Comparison of ENCODE assay signal across 16 cellular contexts in the genomic region with DNA sequence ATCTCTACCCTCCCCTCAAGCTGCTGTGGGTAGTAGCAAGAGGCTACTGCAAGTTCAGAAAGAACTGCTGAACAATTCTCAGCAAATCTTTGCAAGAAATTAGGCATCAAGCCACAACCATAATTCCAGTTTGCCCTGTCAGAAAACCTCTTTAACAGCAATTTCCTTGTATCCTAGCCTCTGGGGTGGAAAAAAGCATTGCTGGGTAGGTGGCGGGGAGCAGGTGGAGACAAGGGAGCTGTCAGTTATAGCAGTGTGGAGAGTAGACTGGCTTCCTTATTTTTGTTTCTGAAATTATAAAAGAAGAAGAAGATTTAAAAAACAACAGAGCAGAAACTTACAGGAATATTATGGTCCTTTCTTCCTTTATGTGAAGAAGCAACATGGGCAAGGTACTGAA. TPM values are rescaled to one million over a fixed set of nuclear protein-coding genes. Genes with fewer than 3 reads are reported as not detected.
DNase-seq lines count a peak whose midpoint lies in the region; ATAC-seq and TF ChIP-seq lines count a peak whose summit lies in the region.
"Had no signal": no experiment of that assay in that cellular context is flagged by ENCODE, and none has a peak within 500 bp of the region (broad histone marks: within the 10 kb centered on the region; RNA-seq: fewer than 3 reads in every experiment).

No MANE protein-coding gene starts in this region.

- H3K4me1 Mint-ChIP-seq in T-helper 17 cell = no peaks in the 10 kb centered on the region
- H3K4me1 Mint-ChIP-seq in brain = peaks cover 15% of the 10 kb centered on the region
- peaks cover 5% of the 10 kb centered on the region for H3K4me1 Mint-ChIP-seq in nephron progenitor cell
- peaks cover 6% of the 10 kb centered on the region for H3K4me1 Mint-ChIP-seq in stimulated activated memory B cell treated with anti-CD40 and anti-IgM and Interleukin-4, amounts not matched to agents 10 μg/mL and 1 μg/mL and 100 μg/mL, for 72 hours

- TF ChIP-seq EP300 in SK-N-SH (IDR thresholded peaks at IDR 0.05; ENCODE audit: borderline replicate concordance in 1 of 2, low read depth in 1 of 2, low read length in 1 of 2) = no peak

- H3K9ac ChIP-seq in SK-N-SH = no peak overlapping the region

- H3K4me3 Mint-ChIP-seq in T-helper 17 cell = no peak overlapping the region
- no peak overlapping the region for H3K4me3 Mint-ChIP-seq in brain
- no peak overlapping the region for H3K4me3 Mint-ChIP-seq in nephron progenitor cell
- H3K4me3 Mint-ChIP-seq in stimulated activated memory B cell treated with anti-CD40 and anti-IgM and Interleukin-4, amounts not matched to agents 10 μg/mL and 1 μg/mL and 100 μg/mL, for 72 hours = no peak overlapping the region
- H3K4me3 Mint-ChIP-seq: CD4-positive, alpha-beta T cell; H9 had no signal

- H3K36me3 ChIP-seq in tibial artery = no peaks in the 10 kb centered on the region
- H3K36me3 ChIP-seq in SK-N-SH (replicated peaks in 1 of 2; ENCODE audit: control insufficient read depth in 1 of 2, insufficient read depth in 2 of 2, low read length in 1 of 2) = peaks cover 26 to 40% of the 10 kb centered on the region in 2 experiments

- 100% methylated on average over 1 of the region's 1 CpG for WGBS in SK-N-SH (ENCODE audit: low lambda C conversion rate)

- no peaks in the 10 kb centered on the region for H3K9me3 ChIP-seq in T-helper 17 cell (ENCODE audit: control insufficient read depth, low read length, poor library complexity, severe bottlenecking)
- no peaks in the 10 kb centered on the region for H3K9me3 ChIP-seq in tibial artery
- H3K9me3 ChIP-seq in SK-N-SH = no peaks in the 10 kb centered on the region
- H3K9me3 ChIP-seq: Caco-2 had no signal

- H3K27ac ChIP-seq in tibial artery (peak overlapping the region; percentile 65 to 71), SK-N-SH (ENCODE audit: low read depth in 2 of 2, low read length in 1 of 2) (no peak overlapping the region)
- H3K27ac ChIP-seq: C4-2B, HL-60 had no signal

- intact Hi-C loops in tibial artery (cut with DNase I; ENCODE audit: low total_unique reads) = loop anchor here (10.0 kb wide), 1 partner anchor 48 kb away; no protein-coding TSS in a partner anchor

- H3K4me3 ChIP-seq in tibial artery = no peak overlapping the region
- no peak overlapping the region for H3K4me3 ChIP-seq in SK-N-SH (ENCODE audit: low read depth in 2 of 2, low read length in 1 of 2)

- H3K36me3 Mint-ChIP-seq in T-helper 17 cell (ENCODE audit: low read depth) (no peaks in the 10 kb centered on the region), brain (peaks cover 52% of the 10 kb centered on the region), nephron progenitor cell (ENCODE audit: low read depth) (peaks cover 42% of the 10 kb centered on the region)
- H3K36me3 Mint-ChIP-seq in stimulated activated memory B cell treated with anti-CD40 and anti-IgM and Interleukin-4, amounts not matched to agents 10 μg/mL and 1 μg/mL and 100 μg/mL, for 72 hours = no peaks in the 10 kb centered on the region

- H3K4me2 ChIP-seq in SK-N-SH = no peak overlapping the region

- no peaks in the 10 kb centered on the region for H3K27me3 Mint-ChIP-seq in T-helper 17 cell
- no peaks in the 10 kb centered on the region for H3K27me3 Mint-ChIP-seq in brain
- no peaks in the 10 kb centered on the region for H3K27me3 Mint-ChIP-seq in nephron progenitor cell (ENCODE audit: low read depth, poor library complexity)
- peaks cover 6% of the 10 kb centered on the region for H3K27me3 Mint-ChIP-seq in stimulated activated memory B cell treated with anti-CD40 and anti-IgM and Interleukin-4, amounts not matched to agents 10 μg/mL and 1 μg/mL and 100 μg/mL, for 72 hours
- H3K27me3 Mint-ChIP-seq: CD4-positive, alpha-beta T cell had no signal

- H3F3A ChIP-seq in SK-N-SH (replicated peaks; ENCODE audit: insufficient read depth) = peaks cover 9% of the 10 kb centered on the region

- DNase-seq in T-helper 17 cell (no peak), nephron progenitor cell (no peak), tibial artery (no peak), DMS53 treated with DMSO at 0.1 percent for 48 hours (lab: John Stamatoyannopoulos, UW; ENCODE audit: unreplicated experiment) (no peak), SK-N-SH (no peak)
- no peak for DNase-seq in stimulated activated naive CD4-positive, alpha-beta T cell treated with Interleukin-2 at 50 U/mL for 16 hours (lab: John Stamatoyannopoulos, UW)
- DNase-seq: AML-193; Caco-2; CD4-positive, alpha-beta T cell; DMS79; GDM1; H9 had no signal

- no peaks in the 10 kb centered on the region for H3K9me2 ChIP-seq in SK-N-SH

- peaks cover 0 to 72% (median 29%) of the 10 kb centered on the region in 4 donors for H3K4me1 ChIP-seq in tibial artery
- peaks cover 5 to 12% of the 10 kb centered on the region in 2 experiments; a peak in 3 of 4 replicates for H3K4me1 ChIP-seq in SK-N-SH (ENCODE audit: control insufficient read depth in 1 of 2, insufficient read depth in 2 of 2, low read depth in 1 of 2, low read length in 1 of 2)
- H3K4me1 ChIP-seq: Caco-2 had no signal

- peaks cover 11% of the 10 kb centered on the region; the same call in 1 of the 2 replicates for H3K79me2 ChIP-seq in SK-N-SH (ENCODE audit: insufficient read depth)

- no peak for TF ChIP-seq CTCF in brain (conservative IDR thresholded peaks at IDR 0.05)
- TF ChIP-seq CTCF in nephron progenitor cell (IDR thresholded peaks at IDR 0.05) = no peak
- no peak for TF ChIP-seq CTCF in tibial artery (IDR thresholded peaks at IDR 0.05)
- no peak for TF ChIP-seq CTCF in SK-N-SH (IDR thresholded peaks at IDR 0.05)

- H2AFZ ChIP-seq in SK-N-SH (ENCODE audit: low read depth) = no peak overlapping the region

- no peaks in the 10 kb centered on the region for H4K20me1 ChIP-seq in SK-N-SH (ENCODE audit: insufficient read depth)

- no peak for ATAC-seq in T-helper 17 cell
- no peak for ATAC-seq in stimulated activated memory B cell treated with anti-CD40 and anti-IgM and Interleukin-4, amounts not matched to agents 10 μg/mL and 1 μg/mL and 100 μg/mL, for 72 hours

- peak overlapping the region; percentile 56 for H3K27ac Mint-ChIP-seq in T-helper 17 cell
- H3K27ac Mint-ChIP-seq in brain = peak overlapping the region; percentile 14 to 70 (median 21)
- peak overlapping the region; percentile 29 for H3K27ac Mint-ChIP-seq in nephron progenitor cell
- no peak overlapping the region for H3K27ac Mint-ChIP-seq in stimulated activated memory B cell treated with anti-CD40 and anti-IgM and Interleukin-4, amounts not matched to agents 10 μg/mL and 1 μg/mL and 100 μg/mL, for 72 hours
- H3K27ac Mint-ChIP-seq: CD4-positive, alpha-beta T cell had no signal

- POLR2A ChIA-PET in SK-N-SH (lab: Yijun Ruan, JAX) = no interaction called here

- TF ChIP-seq RAD21 in SK-N-SH (IDR thresholded peaks at IDR 0.05; ENCODE audit: low read length) = no peak

- no peaks in the 10 kb centered on the region for H3K27me3 ChIP-seq in tibial artery
- no peaks in the 10 kb centered on the region for H3K27me3 ChIP-seq in SK-N-SH (ENCODE audit: insufficient read depth)

- H3K9me3 Mint-ChIP-seq in brain = no peaks in the 10 kb centered on the region
- H3K9me3 Mint-ChIP-seq in nephron progenitor cell = no peaks in the 10 kb centered on the region
- no peaks in the 10 kb centered on the region for H3K9me3 Mint-ChIP-seq in stimulated activated memory B cell treated with anti-CD40 and anti-IgM and Interleukin-4, amounts not matched to agents 10 μg/mL and 1 μg/mL and 100 μg/mL, for 72 hours
- H3K9me3 Mint-ChIP-seq: CD4-positive, alpha-beta T cell; H9 had no signal

- CTCF ChIA-PET in SK-N-SH (lab: Yijun Ruan, JAX) = interaction anchor here (1.7 kb wide), 1 partner anchor 54 kb away, joined by 5 read pairs; a partner anchor contains a TSS

TF ChIP-seq in SK-N-SH, 30 proteins besides CTCF, POLR2A, EP300 and RAD21:
- TF ChIP-seq NFIC (IDR thresholded peaks at IDR 0.05; ENCODE audit: borderline replicate concordance) (no peak), FOXJ3 (CRISPR knock-in tag; IDR thresholded peaks at IDR 0.05) (no peak), EZH2phosphoT487 (IDR thresholded peaks at IDR 0.05; ENCODE audit: borderline replicate concordance, low read depth) (no peak), SIN3A (IDR thresholded peaks at IDR 0.05; ENCODE audit: borderline replicate concordance, low read depth, low read length) (no peak), MXI1 (IDR thresholded peaks at IDR 0.05; ENCODE audit: low read depth, low read length) (no peak), TAF1 (IDR thresholded peaks at IDR 0.05; ENCODE audit: borderline replicate concordance, low read depth, low read length) (no peak)

RNA-seq across cellular contexts. Expression of a gene that starts 53.6 kb away (rescaled TPM):
- under 1 TPM; 0.42 to 0.99 TPM for total RNA-seq in T-helper 17 cell
- 41.5 TPM for polyA plus RNA-seq in brain (ENCODE audit: insufficient read depth, low read depth, low replicate concordance)
- polyA plus RNA-seq in SK-N-SH (2012; rRNA removed) = 58.3 and 64.2 TPM in 2 replicates
- polyA plus RNA-seq in SK-N-SH (2012; cell fraction: cytosol; rRNA removed) = 29.7 and 42.0 TPM in 2 replicates
- 80.5 and 101 TPM in 2 replicates for polyA plus RNA-seq in SK-N-SH (2012; cell fraction: nucleus; rRNA removed)

Comparison
In these comparisons a context has a peak if more than half of its experiments do, and no peak if none do; other contexts are left out.
1. H3K27ac ChIP-seq: peak in tibial artery (2 of 2); none in SK-N-SH (0 of 2).